8 cellular contexts compared by ENCODE assay signal in genomic region chr16:50683689-50684374, GRCh38. TPM values are rescaled to one million over a fixed set of nuclear protein-coding genes. Genes with fewer than 3 reads are reported as not detected.
DNase-seq lines count a peak whose midpoint lies in the region; ATAC-seq and TF ChIP-seq lines count a peak whose summit lies in the region.

No MANE protein-coding gene starts in this region.

- H3K36me3 ChIP-seq in MM.1S (replicated peaks; ENCODE audit: insufficient read depth, low read length) (no peaks in the 10 kb centered on the region), PC-9 (ENCODE audit: low read depth) (no peaks in the 10 kb centered on the region), mesendoderm (ENCODE audit: control insufficient read depth, insufficient read depth, low read length) (no peaks in the 10 kb centered on the region)

- no peak overlapping the region for H3K23ac ChIP-seq in mesendoderm (ENCODE audit: low read length)

- H4K5ac ChIP-seq in mesendoderm (ENCODE audit: low read length), result no peak overlapping the region

- 0 out of 2 replicates have a peak, but pooled peaks have one; percentile 2 for TF ChIP-seq CTCF in MM.1S (IDR thresholded peaks at IDR 0.05; ENCODE audit: low read length)
- TF ChIP-seq CTCF in PC-9 (conservative IDR thresholded peaks at IDR 0.05), result no peak

- H3K9me3 ChIP-seq in MM.1S (replicated peaks; ENCODE audit: insufficient read depth, low read length), result no peaks in the 10 kb centered on the region
- H3K9me3 ChIP-seq in PC-9 (ENCODE audit: insufficient read depth, low read depth), result no peaks in the 10 kb centered on the region

- H4K8ac ChIP-seq in mesendoderm (ENCODE audit: low read depth, low read length), result no peak overlapping the region

- CTCF ChIA-PET in activated naive CD4-positive, alpha-beta T cell treated with anti-CD3 and anti-CD28 coated beads for 36 hours (lab: Charles Lee), result interaction anchor here (1.3 to 24.9 kb wide), 4 partner anchors 14 to 122 kb away, joined by 5 to 532 read pairs (median 129); partner anchors contain the start of gene CYLD
- CTCF ChIA-PET in PC-9 (lab: Charles Lee), result no interaction called here

- peaks cover 64% of the 10 kb centered on the region for H3K4me1 Mint-ChIP-seq in activated naive CD4-positive, alpha-beta T cell treated with anti-CD3 and anti-CD28 coated beads for 36 hours (ENCODE audit: low read depth)

- H3K27me3 ChIP-seq in MM.1S (replicated peaks; ENCODE audit: insufficient read depth, low read length) (no peaks in the 10 kb centered on the region), PC-9 (ENCODE audit: insufficient read depth, low read depth) (no peaks in the 10 kb centered on the region), mesendoderm (ENCODE audit: insufficient read depth, low read length, poor library complexity) (no peaks in the 10 kb centered on the region)

- H3K4me3 ChIP-seq in MM.1S (ENCODE audit: low read length), result no peak overlapping the region
- no peak overlapping the region for H3K4me3 ChIP-seq in PC-9
- H3K4me3 ChIP-seq in mesendoderm (ENCODE audit: low read length), result no peak overlapping the region

- peak overlapping the region; percentile 33; the same call in 1 of the 2 replicates for H3K4me2 ChIP-seq in MM.1S (ENCODE audit: low read depth, low read length)
- H3K4me2 ChIP-seq in PC-9, result no peak overlapping the region
- H3K4me2 ChIP-seq in mesendoderm (ENCODE audit: low read length), result no peak overlapping the region

- H3K27me3 Mint-ChIP-seq in activated naive CD4-positive, alpha-beta T cell treated with anti-CD3 and anti-CD28 coated beads for 36 hours (ENCODE audit: low read depth), result no peaks in the 10 kb centered on the region

- H3F3A ChIP-seq in MM.1S (ENCODE audit: insufficient read depth, low read length) (peaks cover 41% of the 10 kb centered on the region), PC-9 (ENCODE audit: insufficient read depth, low read depth) (no peaks in the 10 kb centered on the region)

- intact Hi-C loops in activated naive CD4-positive, alpha-beta T cell treated with anti-CD3 and anti-CD28 coated beads for 36 hours (cut with micrococcal nuclease), result loop anchor here (1.0 to 2.0 kb wide), 4 partner anchors 17 to 81 kb away; partner anchors contain the start of gene CYLD
- intact Hi-C loops in PC-9 (cut with micrococcal nuclease; ENCODE audit: unreplicated experiment), result no loop called here

- no peak overlapping the region for H2BK120ac ChIP-seq in mesendoderm (ENCODE audit: low read depth, low read length)

- H2BK15ac ChIP-seq in mesendoderm (replicated peaks; ENCODE audit: low read depth), result no peak overlapping the region

- POLR2A ChIA-PET in PC-9 (lab: Charles Lee; ENCODE audit: unreplicated experiment), result no interaction called here

- DNase-seq in MM.1S, result peak; percentile 88
- DNase-seq in activated naive CD4-positive, alpha-beta T cell treated with anti-CD3 and anti-CD28 coated beads for 36 hours, result peak; percentile 79
- DNase-seq in stimulated activated naive CD4-positive, alpha-beta T cell treated with Interleukin-2 at 50 U/mL for 16 hours (lab: John Stamatoyannopoulos, UW), result peak; percentile 34
- DNase-seq in DMS53 treated with DMSO at 0.1 percent for 48 hours (lab: John Stamatoyannopoulos, UW; ENCODE audit: unreplicated experiment), result no peak
- DNase-seq in PC-9, result no peak
- no peak for DNase-seq in mesendoderm

- peaks cover 76% of the 10 kb centered on the region for H3K4me1 ChIP-seq in MM.1S (ENCODE audit: low read length)
- H3K4me1 ChIP-seq in PC-9 (replicated peaks; ENCODE audit: insufficient read depth), result no peaks in the 10 kb centered on the region
- H3K4me1 ChIP-seq in mesendoderm (ENCODE audit: control insufficient read depth, low read depth, low read length), result no peaks in the 10 kb centered on the region

- H3K4ac ChIP-seq in mesendoderm (ENCODE audit: low read depth, low read length), result no peak overlapping the region

- H3K9me3 Mint-ChIP-seq in activated naive CD4-positive, alpha-beta T cell treated with anti-CD3 and anti-CD28 coated beads for 36 hours, result no peaks in the 10 kb centered on the region

- H3K9ac ChIP-seq in MM.1S (ENCODE audit: low read length) (no peak overlapping the region), mesendoderm (ENCODE audit: low read length) (no peak overlapping the region)

- peak overlapping the region; percentile 93 for H3K27ac Mint-ChIP-seq in activated naive CD4-positive, alpha-beta T cell treated with anti-CD3 and anti-CD28 coated beads for 36 hours

- ATAC-seq in GM18508 (IDR thresholded peaks at IDR 0.05; ENCODE audit: insufficient read depth, unreplicated experiment), result peak; percentile 54
- ATAC-seq in GM21717 (IDR thresholded peaks at IDR 0.05; ENCODE audit: unreplicated experiment), result peak; percentile 67

- H3K36me3 Mint-ChIP-seq in activated naive CD4-positive, alpha-beta T cell treated with anti-CD3 and anti-CD28 coated beads for 36 hours (ENCODE audit: low read depth), result peaks cover 1% of the 10 kb centered on the region

- no peaks in the 10 kb centered on the region for H3K9me2 ChIP-seq in MM.1S (replicated peaks; ENCODE audit: insufficient read depth, low read length)
- no peaks in the 10 kb centered on the region for H3K9me2 ChIP-seq in PC-9 (ENCODE audit: insufficient read depth)

- H3K27ac ChIP-seq in MM.1S (ENCODE audit: low read length) (peak overlapping the region; percentile 96), PC-9 (no peak overlapping the region), mesendoderm (ENCODE audit: low read depth, low read length) (no peak overlapping the region)

- no TSS peak for BruUV-seq in PC-9 (replicated peaks; lab: Mats Ljungman, UMichigan)

- no peaks in the 10 kb centered on the region for H3K79me1 ChIP-seq in mesendoderm (ENCODE audit: low read length)

- WGBS in mesendoderm (ENCODE audit: extremely low coverage, insufficient coverage, low lambda C conversion rate), result no CpG with 5 or more reads among the region's 14 CpGs

- H2BK5ac ChIP-seq in mesendoderm (ENCODE audit: low read length), result no peak overlapping the region

- H2AK5ac ChIP-seq in mesendoderm (ENCODE audit: low read length), result no peak overlapping the region

- no peaks in the 10 kb centered on the region for H4K20me1 ChIP-seq in MM.1S (ENCODE audit: insufficient read depth, low read length)
- no peaks in the 10 kb centered on the region for H4K20me1 ChIP-seq in PC-9 (ENCODE audit: insufficient read depth)

- peak overlapping the region; percentile 62 for H3K4me3 Mint-ChIP-seq in activated naive CD4-positive, alpha-beta T cell treated with anti-CD3 and anti-CD28 coated beads for 36 hours

- H3K79me2 ChIP-seq in MM.1S (ENCODE audit: low read length) (peaks cover 28% of the 10 kb centered on the region), PC-9 (ENCODE audit: low read depth) (no peaks in the 10 kb centered on the region), mesendoderm (ENCODE audit: control insufficient read depth, insufficient read depth, low read length) (no peaks in the 10 kb centered on the region)

- no peak overlapping the region for H3K18ac ChIP-seq in mesendoderm (ENCODE audit: low read length)

- H2AFZ ChIP-seq in MM.1S (ENCODE audit: low read length) (peak overlapping the region; percentile 24), PC-9 (no peak overlapping the region)

- H3K56ac ChIP-seq in mesendoderm (ENCODE audit: low read length), result no peak overlapping the region

RNA-seq across cellular contexts. Expression of gene SNX20, which starts 2.7 kb away (rescaled TPM):
- 10 to 100 TPM; 29.6 to 30.3 TPM for total RNA-seq in activated naive CD4-positive, alpha-beta T cell treated with anti-CD3 and anti-CD28 coated beads for 36 hours
- not detected in 2 replicates for total RNA-seq in PC-9 (2021)
- not detected for polyA plus RNA-seq in mesendoderm (2013, experiment 1 of 2)
- polyA plus RNA-seq in mesendoderm (2013, experiment 2 of 2), result not detected

RNA-seq across cellular contexts. Expression of gene NOD2, which starts 9.6 kb away (rescaled TPM):
- 1 to 10 TPM; 1.2 to 1.7 TPM for total RNA-seq in activated naive CD4-positive, alpha-beta T cell treated with anti-CD3 and anti-CD28 coated beads for 36 hours
- 0.70 and 0.75 TPM in 2 replicates for total RNA-seq in PC-9 (2021)
- polyA plus RNA-seq in mesendoderm (2013, experiment 1 of 2), result 0.14 TPM
- polyA plus RNA-seq in mesendoderm (2013, experiment 2 of 2), result 0.14 TPM

RNA-seq across cellular contexts. Expression of gene CYLD, which starts 58.1 kb away (rescaled TPM):
- total RNA-seq in activated naive CD4-positive, alpha-beta T cell treated with anti-CD3 and anti-CD28 coated beads for 36 hours, result 10 to 100 TPM; 70.8 to 71.9 TPM
- 12.6 and 19.0 TPM in 2 replicates for total RNA-seq in PC-9 (2021)
- polyA plus RNA-seq in mesendoderm (2013, experiment 1 of 2), result 6.6 TPM
- polyA plus RNA-seq in mesendoderm (2013, experiment 2 of 2), result 7.1 TPM

Comparison
In these comparisons a context has a peak if more than half of its experiments do, and no peak if none do; other contexts are left out.
1. DNase-seq: peak in MM.1S (single experiment), activated naive CD4-positive, alpha-beta T cell treated with anti-CD3 and anti-CD28 coated beads for 36 hours (single experiment) and stimulated activated naive CD4-positive, alpha-beta T cell treated with Interleukin-2 at 50 U/mL for 16 hours (single experiment); none in DMS53 treated with DMSO at 0.1 percent for 48 hours (single experiment), PC-9 (0 of 2) and mesendoderm (single experiment).
2. RNA of gene SNX20, which starts 2.7 kb away (total RNA-seq): 29.6 to 30.3 TPM in activated naive CD4-positive, alpha-beta T cell treated with anti-CD3 and anti-CD28 coated beads for 36 hours; not detected in PC-9; every median in the first group is over 10 times any median in the second.